24 cellular contexts compared by ENCODE assay signal in genomic region chr6:38584731-38585130, GRCh38. TPM values are rescaled to one million over a fixed set of nuclear protein-coding genes. Genes with fewer than 3 reads are reported as not detected.
DNase-seq lines count a peak whose midpoint lies in the region; ATAC-seq and TF ChIP-seq lines count a peak whose summit lies in the region.
"Had no signal": no experiment of that assay in that cellular context is flagged by ENCODE, and none has a peak within 500 bp of the region (broad histone marks: within the 10 kb centered on the region; RNA-seq: fewer than 3 reads in every experiment).

No MANE protein-coding gene starts in this region.

- CTCF ChIA-PET in PC-3 (lab: Charles Lee), result no interaction called here

- H3K27ac ChIP-seq in PC-3 (ENCODE audit: low read length), result no peak overlapping the region
- H3K27ac ChIP-seq: A549; BLaER1 treated with 17β-estradiol and CSF1 and Interleukin-3, amounts not matched to agents 10 nM and 100 nM had no signal

- ATAC-seq in PC-3, result no peak
- no peak for ATAC-seq in GM18873 (IDR thresholded peaks at IDR 0.05; ENCODE audit: low FRiP score, unreplicated experiment)
- ATAC-seq in natural killer cell treated with Interleukin-12 subunit alpha and Interleukin-12 subunit beta and Interleukin-15 and Interleukin-18, amount 100 ng/mL, for 72 hours, result no peak
- ATAC-seq: A549, GM12878 had no signal

- H3K4me3 ChIP-seq in AG10803 (ENCODE audit: low read length), result no peak overlapping the region
- H3K4me3 ChIP-seq in PC-3 (ENCODE audit: low read length), result no peak overlapping the region
- H3K4me3 ChIP-seq: A549; BLaER1 treated with 17β-estradiol and CSF1 and Interleukin-3, amounts not matched to agents 10 nM and 100 nM; GM12878; HAP-1 had no signal

- H4K20me1 ChIP-seq in PC-3 (ENCODE audit: low read length), result no peaks in the 10 kb centered on the region
- H4K20me1 ChIP-seq: BLaER1 treated with 17β-estradiol and CSF1 and Interleukin-3, amounts not matched to agents 10 nM and 100 nM had no signal

- no peaks in the 10 kb centered on the region for H3F3A ChIP-seq in PC-3 (ENCODE audit: low read length, unreplicated experiment)

- H3K9me2 ChIP-seq in PC-3 (replicated peaks; ENCODE audit: low read length), result no peaks in the 10 kb centered on the region

- POLR2A ChIA-PET in PC-3 (lab: Charles Lee; ENCODE audit: unreplicated experiment), result no interaction called here

- H3K36me3 ChIP-seq in PC-3 (ENCODE audit: low read depth, low read length), result no peaks in the 10 kb centered on the region
- H3K36me3 ChIP-seq: HAP-1 had no signal

- H3K36me3 Mint-ChIP-seq in natural killer cell treated with Interleukin-12 subunit alpha and Interleukin-12 subunit beta and Interleukin-15 and Interleukin-18, amount 100 ng/mL, for 72 hours, result peaks cover 5% of the 10 kb centered on the region

- peaks cover 21% of the 10 kb centered on the region for H3K4me1 ChIP-seq in PC-3 (ENCODE audit: insufficient read depth, low read length)
- H3K4me1 ChIP-seq: BLaER1 treated with 17β-estradiol and CSF1 and Interleukin-3, amounts not matched to agents 10 nM and 100 nM; HAP-1 had no signal

- H3K27me3 ChIP-seq in PC-3 (ENCODE audit: low read length), result no peaks in the 10 kb centered on the region
- H3K27me3 ChIP-seq: BE2C; BLaER1 treated with 17β-estradiol and CSF1 and Interleukin-3, amounts not matched to agents 10 nM and 100 nM had no signal

- no peak for TF ChIP-seq CTCF in AG10803 (conservative IDR thresholded peaks at IDR 0.05; ENCODE audit: low read length)
- no peak for TF ChIP-seq CTCF in PC-3 (conservative IDR thresholded peaks at IDR 0.05; ENCODE audit: low read depth, low read length)

- BruUV-seq in PC-3 (replicated peaks; lab: Mats Ljungman, UMichigan), result no TSS peak

- H3K4me1 Mint-ChIP-seq in natural killer cell treated with Interleukin-12 subunit alpha and Interleukin-12 subunit beta and Interleukin-15 and Interleukin-18, amount 100 ng/mL, for 72 hours (ENCODE audit: low read depth in 2 of 2), result no peaks in the 10 kb centered on the region
- H3K4me1 Mint-ChIP-seq: CD14-positive monocyte had no signal

- no peaks in the 10 kb centered on the region for H3K27me3 Mint-ChIP-seq in natural killer cell treated with Interleukin-12 subunit alpha and Interleukin-12 subunit beta and Interleukin-15 and Interleukin-18, amount 100 ng/mL, for 72 hours
- H3K27me3 Mint-ChIP-seq: CD4-positive, alpha-beta T cell had no signal

- no peak overlapping the region for H3K4me2 ChIP-seq in PC-3 (ENCODE audit: low read length)
- H3K4me2 ChIP-seq: A549; BLaER1 treated with 17β-estradiol and CSF1 and Interleukin-3, amounts not matched to agents 10 nM and 100 nM had no signal

- no peak overlapping the region for H3K27ac Mint-ChIP-seq in natural killer cell treated with Interleukin-12 subunit alpha and Interleukin-12 subunit beta and Interleukin-15 and Interleukin-18, amount 100 ng/mL, for 72 hours
- H3K27ac Mint-ChIP-seq: CD14-positive monocyte; CD4-positive, alpha-beta T cell; HFFc6 had no signal

- no peaks in the 10 kb centered on the region for H3K79me2 ChIP-seq in PC-3 (ENCODE audit: low read length)

- no peak overlapping the region for H3K4me3 Mint-ChIP-seq in natural killer cell treated with Interleukin-12 subunit alpha and Interleukin-12 subunit beta and Interleukin-15 and Interleukin-18, amount 100 ng/mL, for 72 hours
- H3K4me3 Mint-ChIP-seq: CD14-positive monocyte; CD4-positive, alpha-beta T cell; HFFc6 had no signal

- H2AFZ ChIP-seq in PC-3 (ENCODE audit: low read length), result no peak overlapping the region

- intact Hi-C loops in PC-3 (cut with micrococcal nuclease), result no loop called here

- no peaks in the 10 kb centered on the region for H3K9me3 Mint-ChIP-seq in natural killer cell treated with Interleukin-12 subunit alpha and Interleukin-12 subunit beta and Interleukin-15 and Interleukin-18, amount 100 ng/mL, for 72 hours
- H3K9me3 Mint-ChIP-seq: CD4-positive, alpha-beta T cell; HFFc6 had no signal

- H3K9me3 ChIP-seq in PC-3 (ENCODE audit: low read length), result no peaks in the 10 kb centered on the region
- H3K9me3 ChIP-seq: A549; BE2C; BLaER1 treated with 17β-estradiol and CSF1 and Interleukin-3, amounts not matched to agents 10 nM and 100 nM; HAP-1 had no signal

- DNase-seq in AG08395 (ENCODE audit: low spot score) (peak; percentile 22), AG10803 (ENCODE audit: low read depth) (peak; percentile 29), PC-3 (peak; percentile 10), fibroblast of peridontal ligament (ENCODE audit: extremely low read depth) (peak; percentile 36), DMS114 treated with DMSO at 0.1 percent for 48 hours (lab: John Stamatoyannopoulos, UW; ENCODE audit: unreplicated experiment) (no peak)
- DNase-seq in natural killer cell treated with Interleukin-12 subunit alpha and Interleukin-12 subunit beta and Interleukin-15 and Interleukin-18, amount 100 ng/mL, for 72 hours (ENCODE audit: low spot score), result no peak
- DNase-seq: 8988T; ACHN; AML-193; BE2C; Calu3; CD4-positive, alpha-beta T cell; COR-L47; DND-41; EL; GDM1; GOT3; HFFc6 had no signal

- H3K9ac ChIP-seq in PC-3 (ENCODE audit: low read length), result no peak overlapping the region
- H3K9ac ChIP-seq: BLaER1 treated with 17β-estradiol and CSF1 and Interleukin-3, amounts not matched to agents 10 nM and 100 nM had no signal

RNA-seq across cellular contexts. Expression of gene BTBD9, which starts 55.0 kb away (rescaled TPM):
- total RNA-seq in PC-3 (2014; rRNA removed), result 4.3 and 5.5 TPM in 2 replicates
- total RNA-seq in natural killer cell treated with Interleukin-12 subunit alpha and Interleukin-12 subunit beta and Interleukin-15 and Interleukin-18, amount 100 ng/mL, for 72 hours, result 10 to 100 TPM; 27.7 to 34.2 TPM

Comparison
In these comparisons a context has a peak if more than half of its experiments do, and no peak if none do; other contexts are left out.
1. DNase-seq: peak in AG08395 (single experiment), AG10803 (single experiment), PC-3 (single experiment) and fibroblast of peridontal ligament (single experiment); none in DMS114 treated with DMSO at 0.1 percent for 48 hours (single experiment) and natural killer cell treated with Interleukin-12 subunit alpha and Interleukin-12 subunit beta and Interleukin-15 and Interleukin-18, amount 100 ng/mL, for 72 hours (single experiment).